Comparison of ENCODE assay signal across 14 cellular contexts in genomic region chr19:10852098-10852800, GRCh38.
DNase-seq lines count a peak whose midpoint lies in the region; ATAC-seq and TF ChIP-seq lines count a peak whose summit lies in the region.
"Had no signal": no experiment of that assay in that cellular context is flagged by ENCODE, and none has a peak within 500 bp of the region (broad histone marks: within the 10 kb centered on the region; RNA-seq: fewer than 3 reads in every experiment).

No MANE protein-coding gene starts in this region.

- no peak for TF ChIP-seq CTCF in AG09309 (IDR thresholded peaks at IDR 0.05; ENCODE audit: control insufficient read depth, insufficient read depth, low read depth, low read length, missing control alignments)
- no peak for TF ChIP-seq CTCF in foreskin fibroblast (IDR thresholded peaks at IDR 0.05; ENCODE audit: low read depth, low read length)

- ATAC-seq in GM21723 (IDR thresholded peaks at IDR 0.05; ENCODE audit: unreplicated experiment) = no peak

- H3K4me3 ChIP-seq in AG09309 (ENCODE audit: control insufficient read depth, low read depth, low read length) = no peak overlapping the region
- no peak overlapping the region for H3K4me3 ChIP-seq in foreskin fibroblast (ENCODE audit: low read depth in 1 of 2, low read length in 2 of 2)
- H3K4me3 ChIP-seq: upper lobe of left lung had no signal

- DNase-seq in AG09309 (ENCODE audit: low read depth) = peak; percentile 16
- peak; percentile 65 for DNase-seq in HS-5 (ENCODE audit: low read depth)
- DNase-seq in amniotic epithelial cell (ENCODE audit: low read depth) = peak; percentile 78
- DNase-seq in foreskin fibroblast = peak; percentile 72 to 81
- no peak for DNase-seq in superior temporal gyrus (ENCODE audit: extremely low spot score)
- no peak for DNase-seq in activated CD4-positive, alpha-beta T cell treated with anti-CD3 and anti-CD28 coated beads, Interleukin-2, amount 50 U/mL, for 48 hours
- no peak for DNase-seq in inferior parietal cortex (ENCODE audit: extremely low spot score)
- DNase-seq: activated naive CD4-positive, alpha-beta T cell treated with Interleukin-2 at 50 U/mL for 16 hours; DND-41; erythroblast; midbrain; stimulated activated CD8-positive, alpha-beta memory T cell treated with anti-CD3 and anti-CD28 coated beads, Interleukin-4, amount 100 ng/mL, for 48 hours; upper lobe of left lung had no signal

Comparison
In these comparisons a context has a peak if more than half of its experiments do, and no peak if none do; other contexts are left out.
1. DNase-seq: peak in AG09309 (single experiment), HS-5 (single experiment), amniotic epithelial cell (single experiment) and foreskin fibroblast (2 of 2); none in superior temporal gyrus (single experiment), activated CD4-positive, alpha-beta T cell treated with anti-CD3 and anti-CD28 coated beads, Interleukin-2, amount 50 U/mL, for 48 hours (0 of 2) and inferior parietal cortex (single experiment).